ENCODE assay signal across 8 cellular contexts in genomic region chr14:100375963-100376735, GRCh38. TPM values are rescaled to one million over a fixed set of nuclear protein-coding genes. Genes with fewer than 3 reads are reported as not detected.
A peak's percentile ranks its signal among the peaks of the same experiment; 100 is the strongest.
DNase-seq lines count a peak whose midpoint lies in the region; ATAC-seq and TF ChIP-seq lines count a peak whose summit lies in the region.

Gene WDR25 (plus strand): TSS chr14:100376485.

- H3K4me3 Mint-ChIP-seq in T-helper 1 cell treated with Interleukin-12 subunit alpha and Interleukin-12 subunit beta and Interleukin-4 antibody, amounts not matched to agents 30 μg/mL and 1 μg/mL, for 36 hours = peak within 1 kb of the TSS; percentile 91

- intact Hi-C loops in left ventricle myocardium superior (cut with micrococcal nuclease) (no loop called here), uterus (cut with DNase I; ENCODE audit: low total_unique reads) (no loop called here)

- no peaks in the 10 kb centered on the region for H3K36me3 ChIP-seq in uterus

- peaks cover 39% of the 10 kb centered on the region for H3K4me1 Mint-ChIP-seq in T-helper 1 cell treated with Interleukin-12 subunit alpha and Interleukin-12 subunit beta and Interleukin-4 antibody, amounts not matched to agents 30 μg/mL and 1 μg/mL, for 36 hours (ENCODE audit: low read depth)

- DNase-seq in NCI-H1694 treated with DMSO at 0.1 percent for 48 hours (lab: John Stamatoyannopoulos, UW) = peak; percentile 98
- DNase-seq in amygdala (lab: John Stamatoyannopoulos, UW) = peak; percentile 60 to 95 (median 88)
- DNase-seq in left ventricle myocardium superior = peak; percentile 98
- DNase-seq in pulmonary artery endothelial cell (ENCODE audit: low read depth, low spot score) = peak; percentile 89
- peak; percentile 91 to 95 for DNase-seq in uterus

- peak; percentile 44 for ATAC-seq in GM18499 (IDR thresholded peaks at IDR 0.05; ENCODE audit: insufficient read depth, unreplicated experiment)
- ATAC-seq in HG02938 (IDR thresholded peaks at IDR 0.05; ENCODE audit: unreplicated experiment) = peak; percentile 70
- ATAC-seq in left ventricle myocardium superior = peak; percentile 96

- no peaks in the 10 kb centered on the region for H3K27me3 Mint-ChIP-seq in T-helper 1 cell treated with Interleukin-12 subunit alpha and Interleukin-12 subunit beta and Interleukin-4 antibody, amounts not matched to agents 30 μg/mL and 1 μg/mL, for 36 hours (ENCODE audit: low read depth)

- peak in 1 of 4 experiments; percentile 33 for TF ChIP-seq CTCF in uterus (IDR thresholded peaks at IDR 0.05)

- peak within 1 kb of the TSS; percentile 82 to 88 for H3K27ac ChIP-seq in uterus

- no peaks in the 10 kb centered on the region for H3K9me3 Mint-ChIP-seq in T-helper 1 cell treated with Interleukin-12 subunit alpha and Interleukin-12 subunit beta and Interleukin-4 antibody, amounts not matched to agents 30 μg/mL and 1 μg/mL, for 36 hours

- peaks cover 22% of the 10 kb centered on the region for H3K36me3 Mint-ChIP-seq in T-helper 1 cell treated with Interleukin-12 subunit alpha and Interleukin-12 subunit beta and Interleukin-4 antibody, amounts not matched to agents 30 μg/mL and 1 μg/mL, for 36 hours (ENCODE audit: low read depth)

- H3K4me1 ChIP-seq in uterus = peaks cover 0 to 5% of the 10 kb centered on the region in 2 donors

- H3K27me3 ChIP-seq in uterus = no peaks in the 10 kb centered on the region

- peak within 1 kb of the TSS; percentile 95 for H3K27ac Mint-ChIP-seq in T-helper 1 cell treated with Interleukin-12 subunit alpha and Interleukin-12 subunit beta and Interleukin-4 antibody, amounts not matched to agents 30 μg/mL and 1 μg/mL, for 36 hours

- H3K9me3 ChIP-seq in uterus = no peaks in the 10 kb centered on the region

- peak; percentile 52 to 85 for TF ChIP-seq POLR2A in uterus (IDR thresholded peaks at IDR 0.05)

- H3K4me3 ChIP-seq in uterus = peak within 1 kb of the TSS; percentile 64 to 78

RNA-seq across cellular contexts. Expression of gene WDR25, which starts in this region (rescaled TPM):
- total RNA-seq in left ventricle myocardium superior = 4.5 TPM
- 20.8 and 21.7 TPM in 2 replicates for total RNA-seq in pulmonary artery endothelial cell
- total RNA-seq in uterus = 10 to 100 TPM in 3 of 4 donors, 1 to 10 TPM in 1; 2.6 to 53.8 (median 14.5) TPM

Comparison
In these comparisons a context has a peak if more than half of its experiments do, and no peak if none do; other contexts are left out.
1. Peak in every context shown above with its lines: DNase-seq, ATAC-seq, H3K4me3 ChIP-seq and H3K27ac ChIP-seq.
2. ATAC-seq: peak in every context shown above with its lines; median percentile 96 in left ventricle myocardium superior; 70 in HG02938; 44 in GM18499.